15 cellular contexts compared by ENCODE assay signal in genomic region chr3:126399348-126399730, GRCh38. TPM values are rescaled to one million over a fixed set of nuclear protein-coding genes. Genes with fewer than 3 reads are reported as not detected.
DNase-seq lines count a peak whose midpoint lies in the region; ATAC-seq, FAIRE-seq and TF ChIP-seq lines count a peak whose summit lies in the region.
"Had no signal": no experiment of that assay in that cellular context is flagged by ENCODE, and none has a peak within 500 bp of the region (broad histone marks: within the 10 kb centered on the region; RNA-seq: fewer than 3 reads in every experiment).

No MANE protein-coding gene starts in this region.

- H4K20me1 ChIP-seq in astrocyte (ENCODE audit: insufficient read depth, low read length) = no peaks in the 10 kb centered on the region

- H3K27ac ChIP-seq in C4-2B = peak overlapping the region; percentile 29; the same call in 1 of the 2 replicates
- no peak overlapping the region for H3K27ac ChIP-seq in astrocyte (ENCODE audit: low read depth, low read length)
- H3K27ac ChIP-seq: pancreas had no signal

- DNase-seq in HPDE6-E6E7 (ENCODE audit: extremely low spot score) = peak; percentile 27
- no peak for DNase-seq in astrocyte (ENCODE audit: low read depth)
- DNase-seq in GM19239 (ENCODE audit: insufficient read length, low spot score) = no peak
- DNase-seq in activated CD8-positive, alpha-beta T cell treated with anti-CD3 and anti-CD28 coated beads, Interleukin-2, amount 10 ng/mL, durations not matched to agents 7 days and 5 days = no peak
- DNase-seq: activated CD4-positive, alpha-beta T cell treated with anti-CD3 and anti-CD28 coated beads for 48 hours; activated naive CD4-positive, alpha-beta T cell treated with Interleukin-2 at 50 U/mL for 16 hours; Right ventricle myocardium superior had no signal

- peaks cover 2% of the 10 kb centered on the region for H3K36me3 Mint-ChIP-seq in astrocyte (ENCODE audit: low read depth, unreplicated experiment)
- no peaks in the 10 kb centered on the region for H3K36me3 Mint-ChIP-seq in activated CD8-positive, alpha-beta T cell treated with anti-CD3 and anti-CD28 coated beads, Interleukin-2, amount 10 ng/mL, durations not matched to agents 7 days and 5 days (ENCODE audit: low read depth)

- H3K27me3 Mint-ChIP-seq in astrocyte (ENCODE audit: low read depth, unreplicated experiment) = peaks cover 35% of the 10 kb centered on the region
- peaks cover 21% of the 10 kb centered on the region for H3K27me3 Mint-ChIP-seq in activated CD8-positive, alpha-beta T cell treated with anti-CD3 and anti-CD28 coated beads, Interleukin-2, amount 10 ng/mL, durations not matched to agents 7 days and 5 days (ENCODE audit: low read depth)

- no peaks in the 10 kb centered on the region for H3K9me3 Mint-ChIP-seq in astrocyte (ENCODE audit: unreplicated experiment)
- H3K9me3 Mint-ChIP-seq in activated CD8-positive, alpha-beta T cell treated with anti-CD3 and anti-CD28 coated beads, Interleukin-2, amount 10 ng/mL, durations not matched to agents 7 days and 5 days (ENCODE audit: insufficient read depth) = no peaks in the 10 kb centered on the region

- TF ChIP-seq CTCF in C4-2B (conservative IDR thresholded peaks at IDR 0.05) (no peak), astrocyte (IDR thresholded peaks at IDR 0.05; ENCODE audit: insufficient read depth, low read depth, low read length) (no peak)

- H3K4me3 ChIP-seq in astrocyte (ENCODE audit: insufficient read depth, low read depth, low read length) = no peak overlapping the region
- H3K4me3 ChIP-seq: pancreas had no signal

- CTCF ChIA-PET in activated CD8-positive, alpha-beta T cell treated with anti-CD3 and anti-CD28 coated beads, Interleukin-2, amount 10 ng/mL, durations not matched to agents 7 days and 5 days (lab: Charles Lee) = no interaction called here

- no peak overlapping the region for H2AFZ ChIP-seq in astrocyte (ENCODE audit: low read depth, low read length)

- no peak overlapping the region for H3K4me2 ChIP-seq in astrocyte (ENCODE audit: low read length)

- H3K27me3 ChIP-seq in astrocyte (ENCODE audit: insufficient read depth, low read length) = peaks cover 2% of the 10 kb centered on the region
- H3K27me3 ChIP-seq: pancreas had no signal

- ATAC-seq in GM19463 (IDR thresholded peaks at IDR 0.05; ENCODE audit: unreplicated experiment) = peak; percentile 68
- no peak for ATAC-seq in activated CD8-positive, alpha-beta T cell treated with anti-CD3 and anti-CD28 coated beads, Interleukin-2, amount 10 ng/mL, durations not matched to agents 7 days and 5 days
- no peak for ATAC-seq in GM19324 (IDR thresholded peaks at IDR 0.05; ENCODE audit: low FRiP score, unreplicated experiment)
- ATAC-seq in HG03521 (IDR thresholded peaks at IDR 0.05; ENCODE audit: unreplicated experiment) = no peak

- no peak overlapping the region for H3K4me3 Mint-ChIP-seq in astrocyte (ENCODE audit: unreplicated experiment)
- no peak overlapping the region for H3K4me3 Mint-ChIP-seq in activated CD8-positive, alpha-beta T cell treated with anti-CD3 and anti-CD28 coated beads, Interleukin-2, amount 10 ng/mL, durations not matched to agents 7 days and 5 days

- no peaks in the 10 kb centered on the region for H3K9me3 ChIP-seq in astrocyte (ENCODE audit: insufficient read depth, low read depth, low read length)
- H3K9me3 ChIP-seq: pancreas had no signal

- no peaks in the 10 kb centered on the region for H3K79me2 ChIP-seq in astrocyte (ENCODE audit: insufficient read depth, low read length)

- H3K4me1 ChIP-seq in astrocyte (ENCODE audit: insufficient read depth, low read length) = no peaks in the 10 kb centered on the region
- H3K4me1 ChIP-seq: pancreas had no signal

- H3K4me1 Mint-ChIP-seq in astrocyte (ENCODE audit: low read depth, unreplicated experiment) = no peaks in the 10 kb centered on the region
- no peaks in the 10 kb centered on the region for H3K4me1 Mint-ChIP-seq in activated CD8-positive, alpha-beta T cell treated with anti-CD3 and anti-CD28 coated beads, Interleukin-2, amount 10 ng/mL, durations not matched to agents 7 days and 5 days (ENCODE audit: low read depth)

- FAIRE-seq in astrocyte (lab: Jason Lieb, UNC) (no peak), GM19239 (lab: Jason Lieb, UNC) (no peak)
- FAIRE-seq: colon, pancreas had no signal

- H3K9ac ChIP-seq in astrocyte (ENCODE audit: low read length) = no peak overlapping the region

- no peaks in the 10 kb centered on the region for H3K36me3 ChIP-seq in astrocyte (ENCODE audit: insufficient read depth, low read length)
- H3K36me3 ChIP-seq: pancreas had no signal

- peak overlapping the region; percentile 56 for H3K27ac Mint-ChIP-seq in astrocyte (ENCODE audit: unreplicated experiment)
- no peak overlapping the region for H3K27ac Mint-ChIP-seq in activated CD8-positive, alpha-beta T cell treated with anti-CD3 and anti-CD28 coated beads, Interleukin-2, amount 10 ng/mL, durations not matched to agents 7 days and 5 days

- POLR2A ChIA-PET in activated CD8-positive, alpha-beta T cell treated with anti-CD3 and anti-CD28 coated beads, Interleukin-2, amount 10 ng/mL, durations not matched to agents 7 days and 5 days (lab: Charles Lee) = no interaction called here

RNA-seq across cellular contexts. Expression of gene CFAP100, which starts 4.6 kb away (rescaled TPM):
- total RNA-seq in astrocyte = not detected in 2 replicates
- not detected for total RNA-seq in activated CD8-positive, alpha-beta T cell treated with anti-CD3 and anti-CD28 coated beads, Interleukin-2, amount 10 ng/mL, durations not matched to agents 7 days and 5 days
- total RNA-seq: glomerular endothelial cell, lower leg skin, pancreas, Right ventricle myocardium superior had no signal

RNA-seq across cellular contexts. Expression of gene KLF15, which starts 42.1 kb away (rescaled TPM):
- 0.29 and 0.34 TPM in 2 replicates for total RNA-seq in astrocyte
- total RNA-seq in activated CD8-positive, alpha-beta T cell treated with anti-CD3 and anti-CD28 coated beads, Interleukin-2, amount 10 ng/mL, durations not matched to agents 7 days and 5 days = not detected
